Comparison of ENCODE assay signal across 15 cellular contexts in the genomic region with DNA sequence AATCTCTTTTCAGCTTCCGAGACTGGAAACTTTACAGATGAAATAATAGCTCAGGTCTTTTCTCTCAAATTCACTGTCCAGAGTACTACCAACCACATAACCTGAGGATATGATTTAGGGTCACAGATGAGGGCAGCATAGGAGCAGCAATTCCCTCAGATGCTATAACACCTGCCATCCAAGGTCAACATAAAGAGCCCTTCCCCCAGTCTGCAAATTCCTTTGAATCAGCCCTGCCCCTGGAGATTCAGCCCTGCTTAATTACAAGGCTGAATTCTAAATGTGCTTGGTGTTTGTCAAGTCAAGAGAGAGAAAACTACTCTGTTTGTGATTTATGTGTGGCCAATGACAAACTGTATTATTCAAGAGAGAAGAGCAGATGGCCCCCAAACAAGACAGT.
DNase-seq lines count a peak whose midpoint lies in the region; ATAC-seq lines count a peak whose summit lies in the region.
"Had no signal": no experiment of that assay in that cellular context is flagged by ENCODE, and none has a peak within 500 bp of the region (broad histone marks: within the 10 kb centered on the region; RNA-seq: fewer than 3 reads in every experiment).

No MANE protein-coding gene starts in this region.

- no peaks in the 10 kb centered on the region for H3K79me1 ChIP-seq in mesendoderm (ENCODE audit: low read length)

- H3K4me1 ChIP-seq in mesendoderm (ENCODE audit: control insufficient read depth, low read depth, low read length), result no peaks in the 10 kb centered on the region
- no peaks in the 10 kb centered on the region for H3K4me1 ChIP-seq in right cardiac atrium (ENCODE audit: control insufficient read depth, insufficient read depth, low read length)
- H3K4me1 ChIP-seq: BLaER1 had no signal

- ATAC-seq in right cardiac atrium (no peak), GM19455 (IDR thresholded peaks at IDR 0.05; ENCODE audit: unreplicated experiment) (no peak)

- no peak overlapping the region for H2BK120ac ChIP-seq in mesendoderm (ENCODE audit: low read depth, low read length)

- H4K5ac ChIP-seq in mesendoderm (ENCODE audit: low read length), result no peak overlapping the region

- no peak overlapping the region for H3K4me3 ChIP-seq in mesendoderm (ENCODE audit: low read length)
- no peak overlapping the region for H3K4me3 ChIP-seq in right cardiac atrium (ENCODE audit: low read length)
- H3K4me3 ChIP-seq: BLaER1 had no signal

- no peak overlapping the region for H3K4ac ChIP-seq in mesendoderm (ENCODE audit: low read depth, low read length)

- H2AK5ac ChIP-seq in mesendoderm (ENCODE audit: low read length), result no peak overlapping the region

- DNase-seq in NCI-H146 (lab: John Stamatoyannopoulos, UW), result peak; percentile 16
- DNase-seq in NCI-H146 treated with DMSO at 0.1 percent for 48 hours (lab: John Stamatoyannopoulos, UW; ENCODE audit: unreplicated experiment), result no peak
- DNase-seq in NCI-H1417 (lab: John Stamatoyannopoulos, UW), result peak in 2 of 3 experiments; percentile 68 to 88
- peak; percentile 6 for DNase-seq in SHP77 treated with DMSO at 0.1 percent for 48 hours (lab: John Stamatoyannopoulos, UW)
- DNase-seq in mesendoderm, result peak; percentile 30
- no peak for DNase-seq in right cardiac atrium
- DNase-seq in kidney glomerular epithelial cell (lab: John Stamatoyannopoulos, UW), result no peak
- DNase-seq: AML-193; CD8-positive, alpha-beta memory T cell; DMS53; GF-D8; H7 had no signal

- H3K4me2 ChIP-seq in mesendoderm (ENCODE audit: low read length), result no peak overlapping the region
- H3K4me2 ChIP-seq: BLaER1 had no signal

- H3K27me3 ChIP-seq in mesendoderm (ENCODE audit: insufficient read depth, low read length, poor library complexity) (no peaks in the 10 kb centered on the region), right cardiac atrium (ENCODE audit: control insufficient read depth, insufficient read depth) (no peaks in the 10 kb centered on the region)
- H3K27me3 ChIP-seq: BLaER1 had no signal

- H3K18ac ChIP-seq in mesendoderm (ENCODE audit: low read length), result no peak overlapping the region

- H4K8ac ChIP-seq in mesendoderm (ENCODE audit: low read depth, low read length), result no peak overlapping the region

- H3K27ac ChIP-seq in mesendoderm (ENCODE audit: low read depth, low read length) (no peak overlapping the region), right cardiac atrium (ENCODE audit: low read length) (no peak overlapping the region)
- H3K27ac ChIP-seq: 22Rv1, BLaER1 had no signal

- no peak overlapping the region for H3K23ac ChIP-seq in mesendoderm (ENCODE audit: low read length)

- intact Hi-C loops in right cardiac atrium (cut with DNase I), result no loop called here

- H3K36me3 ChIP-seq in mesendoderm (ENCODE audit: control insufficient read depth, insufficient read depth, low read length), result no peaks in the 10 kb centered on the region
- H3K36me3 ChIP-seq: BLaER1 had no signal

- no peak overlapping the region for H3K56ac ChIP-seq in mesendoderm (ENCODE audit: low read length)

- no peaks in the 10 kb centered on the region for H3K9me3 ChIP-seq in right cardiac atrium (ENCODE audit: control insufficient read depth, low read length)
- H3K9me3 ChIP-seq: BLaER1 had no signal

- H2BK15ac ChIP-seq in mesendoderm (replicated peaks; ENCODE audit: low read depth), result no peak overlapping the region

- no peak overlapping the region for H2BK5ac ChIP-seq in mesendoderm (ENCODE audit: low read length)

- H3K9ac ChIP-seq in mesendoderm (ENCODE audit: low read length), result no peak overlapping the region
- H3K9ac ChIP-seq: BLaER1 had no signal

- no CpG with 5 or more reads among the region's 1 CpG for WGBS in mesendoderm (ENCODE audit: extremely low coverage, insufficient coverage, low lambda C conversion rate)
- WGBS in right cardiac atrium, result 93% methylated on average over 1 of the region's 1 CpG

- no peaks in the 10 kb centered on the region for H3K79me2 ChIP-seq in mesendoderm (ENCODE audit: control insufficient read depth, insufficient read depth, low read length)

Comparison
In these comparisons a context has a peak if more than half of its experiments do, and no peak if none do; other contexts are left out.
1. DNase-seq: peak in NCI-H146 (single experiment), NCI-H1417 (2 of 3), SHP77 treated with DMSO at 0.1 percent for 48 hours (single experiment) and mesendoderm (single experiment); none in NCI-H146 treated with DMSO at 0.1 percent for 48 hours (single experiment), right cardiac atrium (0 of 3) and kidney glomerular epithelial cell (single experiment).